8 cellular contexts compared by ENCODE assay signal in genomic region chrX:13669246-13669689, GRCh38. TPM values are rescaled to one million over a fixed set of nuclear protein-coding genes. Genes with fewer than 3 reads are reported as not detected.
A peak's percentile ranks its signal among the peaks of the same experiment; 100 is the strongest.
DNase-seq lines count a peak whose midpoint lies in the region; ATAC-seq and TF ChIP-seq lines count a peak whose summit lies in the region.

No MANE protein-coding gene starts in this region.

- H3K27ac Mint-ChIP-seq in CD8-positive, alpha-beta memory T cell, result peak overlapping the region; percentile 46 to 93 (median 90)

- no peaks in the 10 kb centered on the region for H3K27me3 ChIP-seq in CD8-positive, alpha-beta memory T cell (ENCODE audit: insufficient read depth, low read length, poor library complexity, severe bottlenecking)
- no peaks in the 10 kb centered on the region for H3K27me3 ChIP-seq in mammary epithelial cell (ENCODE audit: insufficient read depth, low read length)
- no peaks in the 10 kb centered on the region for H3K27me3 ChIP-seq in upper lobe of right lung

- in situ Hi-C loops in mammary epithelial cell (cut with MboI; ENCODE audit: low sequenced_read_pairs in 2 of 2), result no loop called here

- ATAC-seq in GM19438 (IDR thresholded peaks at IDR 0.05; ENCODE audit: low read depth, unreplicated experiment) (peak; percentile 79), HG03460 (IDR thresholded peaks at IDR 0.05; ENCODE audit: unreplicated experiment) (peak; percentile 69), upper lobe of right lung (peak; percentile 89)

- WGBS in mammary epithelial cell (ENCODE audit: low coverage, missing lambda C conversion rate), result 13% methylated on average over 8 of the region's 8 CpGs

- TF ChIP-seq CTCF in mammary epithelial cell (conservative IDR thresholded peaks at IDR 0.05 in 1 of 2, IDR thresholded peaks at IDR 0.05 in 1 of 2; ENCODE audit: extremely low read depth in 1 of 2, insufficient read depth in 1 of 2, low read depth in 1 of 2, low read length in 2 of 2), result no peak
- TF ChIP-seq CTCF in upper lobe of right lung (IDR thresholded peaks at IDR 0.05), result no peak

- peaks cover 6 to 30% (median 26%) of the 10 kb centered on the region in 3 donors for H3K36me3 Mint-ChIP-seq in CD8-positive, alpha-beta memory T cell

- peak overlapping the region; percentile 74 to 90 (median 82) for H3K4me3 Mint-ChIP-seq in CD8-positive, alpha-beta memory T cell

- no peaks in the 10 kb centered on the region for H4K20me1 ChIP-seq in mammary epithelial cell (ENCODE audit: insufficient read depth, low read length)

- peak overlapping the region; percentile 63 for H3K4me2 ChIP-seq in mammary epithelial cell (ENCODE audit: insufficient read depth, low read depth, low read length)

- no peak overlapping the region for H2AFZ ChIP-seq in mammary epithelial cell (ENCODE audit: low read depth, low read length)

- H3K4me1 ChIP-seq in CD8-positive, alpha-beta memory T cell (ENCODE audit: insufficient read depth, low read length), result no peaks in the 10 kb centered on the region
- peaks cover 23% of the 10 kb centered on the region for H3K4me1 ChIP-seq in mammary epithelial cell (ENCODE audit: insufficient read depth, low read length)
- peaks cover 2% of the 10 kb centered on the region for H3K4me1 ChIP-seq in upper lobe of right lung

- dilution Hi-C loops in mammary epithelial cell (cut with HindIII; ENCODE audit: low sequenced_read_pairs), result no loop called here

- peaks cover 7 to 25% (median 17%) of the 10 kb centered on the region in 3 donors for H3K4me1 Mint-ChIP-seq in CD8-positive, alpha-beta memory T cell

- DNase-seq in CD8-positive, alpha-beta memory T cell, result peak in 4 of 5 donors; percentile 28 to 75 (median 50)
- DNase-seq in SW480 (ENCODE audit: low spot score) (peak; percentile 80), mammary epithelial cell (peak; percentile 99), medulla oblongata (ENCODE audit: extremely low spot score) (peak; percentile 44), upper lobe of right lung (peak; percentile 64), inferior parietal cortex (ENCODE audit: extremely low spot score) (no peak)

- no peaks in the 10 kb centered on the region for H3K36me3 ChIP-seq in CD8-positive, alpha-beta memory T cell (ENCODE audit: insufficient read depth, low read length)
- H3K36me3 ChIP-seq in mammary epithelial cell (ENCODE audit: insufficient read depth, low read length) (no peaks in the 10 kb centered on the region), upper lobe of right lung (no peaks in the 10 kb centered on the region)

- no peaks in the 10 kb centered on the region for H3K9me3 ChIP-seq in CD8-positive, alpha-beta memory T cell (ENCODE audit: low read length)
- no peaks in the 10 kb centered on the region for H3K9me3 ChIP-seq in mammary epithelial cell (replicated peaks; ENCODE audit: insufficient read depth, low read length)
- H3K9me3 ChIP-seq in upper lobe of right lung, result no peaks in the 10 kb centered on the region

- no peak overlapping the region for H3K4me3 ChIP-seq in CD8-positive, alpha-beta memory T cell (ENCODE audit: low read length)
- H3K4me3 ChIP-seq in mammary epithelial cell (replicated peaks in 1 of 3; ENCODE audit: insufficient read depth in 1 of 3, low read depth in 2 of 3, low read length in 3 of 3) (no peak overlapping the region), upper lobe of right lung (no peak overlapping the region)

- no peaks in the 10 kb centered on the region for H3K9me3 Mint-ChIP-seq in CD8-positive, alpha-beta memory T cell

- H3K27me3 Mint-ChIP-seq in CD8-positive, alpha-beta memory T cell, result peaks cover 0 to 12% of the 10 kb centered on the region in 2 donors

- no peak overlapping the region for H3K9ac ChIP-seq in mammary epithelial cell (ENCODE audit: insufficient read depth, low read length)

- no peaks in the 10 kb centered on the region for H3K79me2 ChIP-seq in mammary epithelial cell (ENCODE audit: insufficient read depth, low read length)

- peak overlapping the region; percentile 56 for H3K27ac ChIP-seq in CD8-positive, alpha-beta memory T cell (ENCODE audit: low read depth, low read length)
- H3K27ac ChIP-seq in mammary epithelial cell (ENCODE audit: insufficient read depth, low read depth, low read length) (peak overlapping the region; percentile 73), upper lobe of right lung (peak overlapping the region; percentile 51)

- POLR2A ChIA-PET in CD8-positive, alpha-beta memory T cell (lab: Charles Lee), result no interaction called here

- CTCF ChIA-PET in CD8-positive, alpha-beta memory T cell (lab: Charles Lee), result interaction anchor here (1.8 to 2.0 kb wide), 2 partner anchors 18 to 20 kb away, joined by 4 to 6 read pairs; partner anchors contain the start of gene RAB9A
- CTCF ChIA-PET in mammary epithelial cell (lab: Charles Lee; ENCODE audit: low non-redundant PET), result interaction anchor here (0.6 kb wide), 3 partner anchors 17 to 23 kb away, joined by 3 to 4 read pairs (median 3); no protein-coding TSS in a partner anchor

- intact Hi-C loops in mammary epithelial cell (cut with micrococcal nuclease), result loop anchor here (1.0 kb wide), 3 partner anchors 10 to 24 kb away; partner anchors contain the start of gene RAB9A
- intact Hi-C loops in upper lobe of right lung (cut with DNase I), result no loop called here

- BruUV-seq in mammary epithelial cell (replicated peaks; lab: Mats Ljungman, UMichigan), result no TSS peak

RNA-seq across cellular contexts. Expression of gene TCEANC, which starts 16.3 kb away (rescaled TPM):
- 1 to 10 TPM; 2.7 to 3.4 TPM for total RNA-seq in CD8-positive, alpha-beta memory T cell
- 10.3 TPM for polyA plus RNA-seq in CD8-positive, alpha-beta memory T cell
- total RNA-seq in mammary epithelial cell, result 1 to 10 TPM; 3.9 to 4.2 TPM
- 0.69 TPM for polyA plus RNA-seq in mammary epithelial cell
- polyA minus RNA-seq in mammary epithelial cell, result not detected
- 6.4 TPM for total RNA-seq in upper lobe of right lung

RNA-seq across cellular contexts. Expression of gene RAB9A, which starts 19.7 kb away (rescaled TPM):
- 10 to 100 TPM; 27.1 to 32.8 TPM for total RNA-seq in CD8-positive, alpha-beta memory T cell
- 48.1 TPM for polyA plus RNA-seq in CD8-positive, alpha-beta memory T cell
- total RNA-seq in mammary epithelial cell, result 10 to 100 TPM; 37.2 to 42.2 TPM
- polyA plus RNA-seq in mammary epithelial cell, result 31.8 TPM
- polyA minus RNA-seq in mammary epithelial cell, result 9.4 TPM
- total RNA-seq in upper lobe of right lung, result 31.7 TPM
